2 cellular contexts compared by ENCODE assay signal in genomic region chr7:51679358-51679757, GRCh38.
A peak's percentile ranks its signal among the peaks of the same experiment; 100 is the strongest.
TF ChIP-seq lines count a peak whose summit lies in the region.

No MANE protein-coding gene starts in this region.

TF ChIP-seq in HepG2, 621 proteins besides CTCF, POLR2A, EP300 and RAD21:
- TF ChIP-seq, protein P1, sequence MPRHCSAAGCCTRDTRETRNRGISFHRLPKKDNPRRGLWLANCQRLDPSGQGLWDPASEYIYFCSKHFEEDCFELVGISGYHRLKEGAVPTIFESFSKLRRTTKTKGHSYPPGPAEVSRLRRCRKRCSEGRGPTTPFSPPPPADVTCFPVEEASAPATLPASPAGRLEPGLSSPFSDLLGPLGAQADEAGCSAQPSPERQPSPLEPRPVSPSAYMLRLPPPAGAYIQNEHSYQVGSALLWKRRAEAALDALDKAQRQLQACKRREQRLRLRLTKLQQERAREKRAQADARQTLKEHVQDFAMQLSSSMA (CRISPR knock-in tag; IDR thresholded peaks at IDR 0.05), result no peak
- TF ChIP-seq ZFP37 (CRISPR knock-in tag; IDR thresholded peaks at IDR 0.05; ENCODE audit: borderline replicate concordance) (no peak), PCBP2 (optimal IDR thresholded peaks at IDR 0.05; ENCODE audit: low read depth, low read length, poor library complexity, severe bottlenecking) (no peak), GZF1 (CRISPR knock-in tag; IDR thresholded peaks at IDR 0.05) (no peak), ZNF580 (CRISPR knock-in tag; IDR thresholded peaks at IDR 0.05; ENCODE audit: borderline replicate concordance, low read depth) (no peak), RCOR2 (CRISPR knock-in tag; IDR thresholded peaks at IDR 0.05) (no peak), ZNF639 (CRISPR knock-in tag; conservative IDR thresholded peaks at IDR 0.05) (no peak), KLF11 (CRISPR knock-in tag; IDR thresholded peaks at IDR 0.05) (no peak)
- TF ChIP-seq, protein P2, sequence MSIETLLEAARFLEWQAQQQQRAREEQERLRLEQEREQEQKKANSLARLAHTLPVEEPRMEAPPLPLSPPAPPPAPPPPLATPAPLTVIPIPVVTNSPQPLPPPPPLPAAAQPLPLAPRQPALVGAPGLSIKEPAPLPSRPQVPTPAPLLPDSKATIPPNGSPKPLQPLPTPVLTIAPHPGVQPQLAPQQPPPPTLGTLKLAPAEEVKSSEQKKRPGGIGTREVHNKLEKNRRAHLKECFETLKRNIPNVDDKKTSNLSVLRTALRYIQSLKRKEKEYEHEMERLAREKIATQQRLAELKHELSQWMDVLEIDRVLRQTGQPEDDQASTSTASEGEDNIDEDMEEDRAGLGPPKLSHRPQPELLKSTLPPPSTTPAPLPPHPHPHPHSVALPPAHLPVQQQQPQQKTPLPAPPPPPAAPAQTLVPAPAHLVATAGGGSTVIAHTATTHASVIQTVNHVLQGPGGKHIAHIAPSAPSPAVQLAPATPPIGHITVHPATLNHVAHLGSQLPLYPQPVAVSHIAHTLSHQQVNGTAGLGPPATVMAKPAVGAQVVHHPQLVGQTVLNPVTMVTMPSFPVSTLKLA (IDR thresholded peaks at IDR 0.05), result peak; percentile 90

TF ChIP-seq in H1, 55 proteins besides CTCF, POLR2A, EP300 and RAD21:
- TF ChIP-seq POU5F1 (IDR thresholded peaks at IDR 0.05; ENCODE audit: low read depth, low read length) (0 out of 2 replicates have a peak, but pooled peaks have one; percentile 29), FOSL1 (IDR thresholded peaks at IDR 0.05; ENCODE audit: insufficient read depth, low read depth, low read length) (no peak), CBX8 (IDR thresholded peaks at IDR 0.05; ENCODE audit: borderline replicate concordance, low read depth, low read length) (no peak), ZNF274 (IDR thresholded peaks at IDR 0.05; ENCODE audit: borderline replicate concordance, extremely low read depth, low read length) (no peak), HDAC6 (IDR thresholded peaks at IDR 0.05; ENCODE audit: low read depth, low read length) (no peak), SP2 (IDR thresholded peaks at IDR 0.05; ENCODE audit: low read length) (no peak)
